ENCODE assay signal across 1 cellular context in the genomic region with DNA sequence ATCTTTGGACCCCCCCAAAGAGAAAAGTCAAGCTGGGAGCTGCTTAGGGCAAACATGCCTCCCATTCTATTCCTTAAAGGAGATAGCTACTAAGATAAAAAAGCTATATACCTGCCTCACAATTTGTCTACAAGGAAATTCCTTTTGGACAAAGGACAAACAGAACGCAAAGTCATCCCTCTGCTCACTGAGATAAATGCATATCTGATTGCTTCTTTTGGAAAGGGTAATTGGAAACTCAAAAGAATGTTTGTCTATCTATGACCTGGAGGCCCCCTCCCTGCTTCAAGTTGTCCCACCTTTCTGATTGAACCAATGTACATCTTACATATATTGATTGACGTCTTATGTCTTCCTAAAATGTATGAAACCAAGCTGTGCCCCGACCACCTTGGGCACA.
TF ChIP-seq lines count a peak whose summit lies in the region.

No MANE protein-coding gene starts in this region.

TF ChIP-seq in K562, 482 proteins besides CTCF, POLR2A, EP300 and RAD21:
- TF ChIP-seq MAFG (tag; conservative IDR thresholded peaks at IDR 0.05) (peak; percentile 56), KDM2B (CRISPR knock-in tag; IDR thresholded peaks at IDR 0.05) (no peak), CBFA2T3 (IDR thresholded peaks at IDR 0.05) (0 out of 2 replicates have a peak, but pooled peaks have one; percentile 13), DIDO1 (tag; IDR thresholded peaks at IDR 0.05; ENCODE audit: low read depth) (0 out of 2 replicates have a peak, but pooled peaks have one; percentile 18), TCF3 (CRISPR knock-in tag; IDR thresholded peaks at IDR 0.05) (0 out of 2 replicates have a peak, but pooled peaks have one; percentile 17), ARID2 (IDR thresholded peaks at IDR 0.05) (no peak), ZNF780A (CRISPR knock-in tag; IDR thresholded peaks at IDR 0.05) (no peak), SOX6 (IDR thresholded peaks at IDR 0.05) (peak; percentile 81), SRSF9 (IDR thresholded peaks at IDR 0.05; ENCODE audit: borderline replicate concordance, low read depth, low read length) (no peak), ARID1B (IDR thresholded peaks at IDR 0.05) (peak; percentile 74), TAL1 (IDR thresholded peaks at IDR 0.05) (peak; percentile 44), C11orf30 (IDR thresholded peaks at IDR 0.05; ENCODE audit: low read depth) (peak; percentile 25; the same call in 1 of the 2 replicates), POU5F1 (IDR thresholded peaks at IDR 0.05; ENCODE audit: borderline replicate concordance, low read depth, low read length, partially characterized antibody) (no peak), SMARCE1 (IDR thresholded peaks at IDR 0.05) (peak; percentile 31; the same call in 1 of the 2 replicates), ZNF140 (CRISPR knock-in tag; IDR thresholded peaks at IDR 0.05) (no peak), NFE2 (IDR thresholded peaks at IDR 0.05; ENCODE audit: low read depth) (peak; percentile 40; the same call in 1 of the 2 replicates), MYC (IDR thresholded peaks at IDR 0.05; ENCODE audit: low read depth, low read length) (no peak), MYC (CRISPR knock-in tag; IDR thresholded peaks at IDR 0.05; ENCODE audit: borderline replicate concordance, low read depth) (no peak), ZNF431 (CRISPR knock-in tag; IDR thresholded peaks at IDR 0.05) (no peak), SUPT5H (IDR thresholded peaks at IDR 0.05) (no peak), GATA2 (CRISPR knock-in tag; IDR thresholded peaks at IDR 0.05) (no peak), SRSF3 (IDR thresholded peaks at IDR 0.05; ENCODE audit: insufficient read depth, low read length) (no peak), AFF4 (CRISPR knock-in tag; IDR thresholded peaks at IDR 0.05) (no peak), MLX (CRISPR knock-in tag; conservative IDR thresholded peaks at IDR 0.05) (no peak), THRA (IDR thresholded peaks at IDR 0.05) (no peak), SREBF1 (IDR thresholded peaks at IDR 0.05; ENCODE audit: borderline replicate concordance, low read depth, low read length) (no peak), TCF7 (IDR thresholded peaks at IDR 0.05; ENCODE audit: borderline replicate concordance) (no peak)
- TF ChIP-seq, protein P1, sequence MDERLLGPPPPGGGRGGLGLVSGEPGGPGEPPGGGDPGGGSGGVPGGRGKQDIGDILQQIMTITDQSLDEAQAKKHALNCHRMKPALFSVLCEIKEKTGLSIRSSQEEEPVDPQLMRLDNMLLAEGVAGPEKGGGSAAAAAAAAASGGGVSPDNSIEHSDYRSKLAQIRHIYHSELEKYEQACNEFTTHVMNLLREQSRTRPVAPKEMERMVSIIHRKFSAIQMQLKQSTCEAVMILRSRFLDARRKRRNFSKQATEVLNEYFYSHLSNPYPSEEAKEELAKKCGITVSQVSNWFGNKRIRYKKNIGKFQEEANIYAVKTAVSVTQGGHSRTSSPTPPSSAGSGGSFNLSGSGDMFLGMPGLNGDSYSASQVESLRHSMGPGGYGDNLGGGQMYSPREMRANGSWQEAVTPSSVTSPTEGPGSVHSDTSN (CRISPR knock-in tag; IDR thresholded peaks at IDR 0.05; ENCODE audit: low read depth) = no peak
- TF ChIP-seq, protein P1 (tag; conservative IDR thresholded peaks at IDR 0.05; ENCODE audit: low read depth) = no peak
